In the genomic region with DNA sequence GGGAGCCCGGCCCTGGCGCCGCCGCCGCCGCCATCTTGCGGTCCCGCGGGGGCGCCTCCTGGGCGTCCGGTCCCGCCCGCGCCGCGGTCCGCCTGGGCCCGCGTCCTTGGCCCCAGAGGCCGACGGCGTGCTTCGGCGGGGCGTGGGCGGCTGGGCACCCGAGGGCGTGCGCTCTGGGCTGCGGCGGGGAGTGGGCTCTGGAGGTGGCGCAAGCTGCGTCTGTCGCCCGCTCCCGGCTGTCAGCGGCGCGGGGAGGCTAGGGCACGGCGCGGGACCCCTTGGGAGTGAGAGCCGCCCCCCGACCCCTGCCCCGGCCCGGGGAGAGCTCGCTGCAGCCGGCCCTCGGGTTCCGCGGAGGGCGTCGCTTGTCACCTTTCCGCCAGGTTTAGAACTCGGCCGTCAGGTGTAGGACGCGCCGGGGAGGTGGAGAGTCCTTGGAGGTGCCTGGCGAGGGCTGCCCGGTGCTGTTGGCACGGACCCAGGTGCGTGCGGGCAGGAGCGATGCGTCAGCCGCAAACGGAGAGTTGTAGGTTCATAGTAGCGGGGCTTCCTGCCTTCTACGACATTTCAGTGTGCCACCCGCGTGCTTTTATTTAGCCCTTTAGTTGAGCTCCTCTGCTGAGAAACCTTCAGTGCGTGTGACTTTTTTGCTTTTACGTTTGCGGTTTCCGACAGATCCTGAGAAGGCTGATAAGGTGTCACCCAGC, we compare ENCODE assay signal across 1 cellular context.
A peak's percentile ranks its signal among the peaks of the same experiment; 100 is the strongest.
TF ChIP-seq lines count a peak whose summit lies in the region.

No MANE protein-coding gene starts in this region.

TF ChIP-seq in SK-N-SH, 30 proteins besides CTCF, POLR2A, EP300 and RAD21 (continued from another document):
- TF ChIP-seq FOSL2 (IDR thresholded peaks at IDR 0.05; ENCODE audit: borderline replicate concordance, low read depth) (no peak), FOXM1 (IDR thresholded peaks at IDR 0.05; ENCODE audit: low read depth) (no peak), TAF1 (IDR thresholded peaks at IDR 0.05; ENCODE audit: borderline replicate concordance, low read depth, low read length) (no peak), SMC3 (IDR thresholded peaks at IDR 0.05; ENCODE audit: low read depth, low read length) (no peak), FOXJ3 (CRISPR knock-in tag; IDR thresholded peaks at IDR 0.05) (no peak), TEAD4 (IDR thresholded peaks at IDR 0.05; ENCODE audit: borderline replicate concordance, insufficient read depth) (no peak), TCF12 (IDR thresholded peaks at IDR 0.05) (no peak), ELF1 (IDR thresholded peaks at IDR 0.05) (no peak), GATA2 (CRISPR knock-in tag; IDR thresholded peaks at IDR 0.05) (no peak), EZH2phosphoT487 (IDR thresholded peaks at IDR 0.05; ENCODE audit: borderline replicate concordance, low read depth) (no peak), MEF2A (IDR thresholded peaks at IDR 0.05; ENCODE audit: borderline replicate concordance, low read depth) (no peak), YY1 (IDR thresholded peaks at IDR 0.05; ENCODE audit: low read depth) (no peak), NFIC (IDR thresholded peaks at IDR 0.05; ENCODE audit: borderline replicate concordance) (peak; percentile 76), MXI1 (IDR thresholded peaks at IDR 0.05; ENCODE audit: low read depth, low read length) (peak; percentile 78)
- TF ChIP-seq, protein P1, sequence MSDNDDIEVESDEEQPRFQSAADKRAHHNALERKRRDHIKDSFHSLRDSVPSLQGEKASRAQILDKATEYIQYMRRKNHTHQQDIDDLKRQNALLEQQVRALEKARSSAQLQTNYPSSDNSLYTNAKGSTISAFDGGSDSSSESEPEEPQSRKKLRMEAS (IDR thresholded peaks at IDR 0.05; ENCODE audit: low read depth), result peak; percentile 58
- TF ChIP-seq, protein P2, sequence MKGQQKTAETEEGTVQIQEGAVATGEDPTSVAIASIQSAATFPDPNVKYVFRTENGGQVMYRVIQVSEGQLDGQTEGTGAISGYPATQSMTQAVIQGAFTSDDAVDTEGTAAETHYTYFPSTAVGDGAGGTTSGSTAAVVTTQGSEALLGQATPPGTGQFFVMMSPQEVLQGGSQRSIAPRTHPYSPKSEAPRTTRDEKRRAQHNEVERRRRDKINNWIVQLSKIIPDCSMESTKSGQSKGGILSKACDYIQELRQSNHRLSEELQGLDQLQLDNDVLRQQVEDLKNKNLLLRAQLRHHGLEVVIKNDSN (IDR thresholded peaks at IDR 0.05; ENCODE audit: borderline replicate concordance, low read depth), result no peak
- TF ChIP-seq, protein P3, sequence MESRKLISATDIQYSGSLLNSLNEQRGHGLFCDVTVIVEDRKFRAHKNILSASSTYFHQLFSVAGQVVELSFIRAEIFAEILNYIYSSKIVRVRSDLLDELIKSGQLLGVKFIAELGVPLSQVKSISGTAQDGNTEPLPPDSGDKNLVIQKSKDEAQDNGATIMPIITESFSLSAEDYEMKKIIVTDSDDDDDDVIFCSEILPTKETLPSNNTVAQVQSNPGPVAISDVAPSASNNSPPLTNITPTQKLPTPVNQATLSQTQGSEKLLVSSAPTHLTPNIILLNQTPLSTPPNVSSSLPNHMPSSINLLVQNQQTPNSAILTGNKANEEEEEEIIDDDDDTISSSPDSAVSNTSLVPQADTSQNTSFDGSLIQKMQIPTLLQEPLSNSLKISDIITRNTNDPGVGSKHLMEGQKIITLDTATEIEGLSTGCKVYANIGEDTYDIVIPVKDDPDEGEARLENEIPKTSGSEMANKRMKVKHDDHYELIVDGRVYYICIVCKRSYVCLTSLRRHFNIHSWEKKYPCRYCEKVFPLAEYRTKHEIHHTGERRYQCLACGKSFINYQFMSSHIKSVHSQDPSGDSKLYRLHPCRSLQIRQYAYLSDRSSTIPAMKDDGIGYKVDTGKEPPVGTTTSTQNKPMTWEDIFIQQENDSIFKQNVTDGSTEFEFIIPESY (IDR thresholded peaks at IDR 0.05; ENCODE audit: borderline replicate concordance, low read depth), result no peak
